ENCODE assay signal across 2 cellular contexts in genomic region chr16:88732172-88732960, GRCh38.
TF ChIP-seq lines count a peak whose summit lies in the region.

No MANE protein-coding gene starts in this region.

TF ChIP-seq in SK-N-SH, 30 proteins besides CTCF, POLR2A, EP300 and RAD21:
- no peak for TF ChIP-seq PBX3 (IDR thresholded peaks at IDR 0.05)
- no peak for TF ChIP-seq CHD2 (IDR thresholded peaks at IDR 0.05; ENCODE audit: low read length, partially characterized antibody)
- no peak for TF ChIP-seq TCF12 (IDR thresholded peaks at IDR 0.05)
- TF ChIP-seq GATA2 (CRISPR knock-in tag; IDR thresholded peaks at IDR 0.05), result no peak
- TF ChIP-seq ELF1 (IDR thresholded peaks at IDR 0.05), result no peak
- TF ChIP-seq JUND (IDR thresholded peaks at IDR 0.05), result no peak
- no peak for TF ChIP-seq RXRA (IDR thresholded peaks at IDR 0.05; ENCODE audit: borderline replicate concordance, low read depth)
- no peak for TF ChIP-seq FOSL2 (IDR thresholded peaks at IDR 0.05; ENCODE audit: borderline replicate concordance, low read depth)
- TF ChIP-seq FOXM1 (IDR thresholded peaks at IDR 0.05; ENCODE audit: low read depth), result no peak
- TF ChIP-seq TAF1 (IDR thresholded peaks at IDR 0.05; ENCODE audit: borderline replicate concordance, low read depth, low read length), result no peak

TF ChIP-seq in SK-N-SH treated with all-trans-retinoic acid at 6 μM for 48 hours, 23 proteins besides CTCF, POLR2A, EP300 and RAD21:
- TF ChIP-seq CSDC2 (CRISPR knock-in tag; IDR thresholded peaks at IDR 0.05) (no peak), TCF4 (CRISPR knock-in tag; IDR thresholded peaks at IDR 0.05; ENCODE audit: borderline replicate concordance) (no peak), ARNTL (CRISPR knock-in tag; IDR thresholded peaks at IDR 0.05; ENCODE audit: borderline replicate concordance, low read depth) (no peak), ZNF565 (CRISPR knock-in tag; conservative IDR thresholded peaks at IDR 0.05; ENCODE audit: low read depth) (no peak), POU6F1 (CRISPR knock-in tag; IDR thresholded peaks at IDR 0.05; ENCODE audit: borderline replicate concordance, low read depth) (no peak), ISL1 (CRISPR knock-in tag; IDR thresholded peaks at IDR 0.05) (no peak), OSR1 (CRISPR knock-in tag; IDR thresholded peaks at IDR 0.05) (no peak), BACH2 (CRISPR knock-in tag; IDR thresholded peaks at IDR 0.05; ENCODE audit: borderline replicate concordance) (no peak), SNAI2 (CRISPR knock-in tag; IDR thresholded peaks at IDR 0.05) (no peak), RARB (CRISPR knock-in tag; IDR thresholded peaks at IDR 0.05) (no peak), PPARA (CRISPR knock-in tag; IDR thresholded peaks at IDR 0.05; ENCODE audit: borderline replicate concordance) (no peak), PATZ1 (CRISPR knock-in tag; IDR thresholded peaks at IDR 0.05; ENCODE audit: borderline replicate concordance) (no peak)
- TF ChIP-seq, protein P1, sequence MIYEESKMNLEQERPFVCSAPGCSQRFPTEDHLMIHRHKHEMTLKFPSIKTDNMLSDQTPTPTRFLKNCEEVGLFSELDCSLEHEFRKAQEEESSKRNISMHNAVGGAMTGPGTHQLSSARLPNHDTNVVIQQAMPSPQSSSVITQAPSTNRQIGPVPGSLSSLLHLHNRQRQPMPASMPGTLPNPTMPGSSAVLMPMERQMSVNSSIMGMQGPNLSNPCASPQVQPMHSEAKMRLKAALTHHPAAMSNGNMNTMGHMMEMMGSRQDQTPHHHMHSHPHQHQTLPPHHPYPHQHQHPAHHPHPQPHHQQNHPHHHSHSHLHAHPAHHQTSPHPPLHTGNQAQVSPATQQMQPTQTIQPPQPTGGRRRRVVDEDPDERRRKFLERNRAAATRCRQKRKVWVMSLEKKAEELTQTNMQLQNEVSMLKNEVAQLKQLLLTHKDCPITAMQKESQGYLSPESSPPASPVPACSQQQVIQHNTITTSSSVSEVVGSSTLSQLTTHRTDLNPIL (CRISPR knock-in tag; IDR thresholded peaks at IDR 0.05; ENCODE audit: low read depth), result no peak
TF ChIP-seq in SK-N-SH treated with all-trans-retinoic acid at 6 μM for 48 hours: peak in this region for 0.
